ENCODE assay signal across 8 cellular contexts in genomic region chr12:6724409-6724797, GRCh38. TPM values are rescaled to one million over a fixed set of nuclear protein-coding genes. Genes with fewer than 3 reads are reported as not detected.
DNase-seq lines count a peak whose midpoint lies in the region; ATAC-seq and TF ChIP-seq lines count a peak whose summit lies in the region.

No MANE protein-coding gene starts in this region.

- intact Hi-C loops in left ventricle myocardium inferior (cut with micrococcal nuclease): no loop called here

- peak; percentile 20 for ATAC-seq in GM21825 (IDR thresholded peaks at IDR 0.05; ENCODE audit: unreplicated experiment)
- ATAC-seq in activated T-cell treated with anti-CD3 and anti-CD28 coated beads, Interleukin-2, amount 50 U/mL, for 72 hours (replicated peaks in 1 of 2): peak; percentile 22 to 43
- no peak for ATAC-seq in GM18870 (IDR thresholded peaks at IDR 0.05; ENCODE audit: unreplicated experiment)
- ATAC-seq in HG03469 (IDR thresholded peaks at IDR 0.05; ENCODE audit: unreplicated experiment): no peak

- peaks cover 23% of the 10 kb centered on the region for H3K36me3 ChIP-seq in left ventricle myocardium inferior

- no peaks in the 10 kb centered on the region for H3K9me3 ChIP-seq in left ventricle myocardium inferior (replicated peaks)

- H3K36me3 Mint-ChIP-seq in activated T-cell treated with anti-CD3 and anti-CD28 coated beads, Interleukin-2, amount 50 U/mL, for 72 hours (ENCODE audit: insufficient read depth in 2 of 2): peaks cover 1 to 6% of the 10 kb centered on the region in 2 donors

- H3K9me3 Mint-ChIP-seq in activated T-cell treated with anti-CD3 and anti-CD28 coated beads, Interleukin-2, amount 50 U/mL, for 72 hours: no peaks in the 10 kb centered on the region

- DNase-seq in GF-D8 (lab: John Stamatoyannopoulos, UW): peak; percentile 10
- peak; percentile 78 for DNase-seq in MV-4-11 (lab: John Stamatoyannopoulos, UW)
- peak; percentile 35 to 48 for DNase-seq in activated T-cell treated with anti-CD3 and anti-CD28 coated beads, Interleukin-2, amount 50 U/mL, for 72 hours
- DNase-seq in left ventricle myocardium inferior: no peak
- peak; percentile 16 for DNase-seq in renal cortical epithelial cell (ENCODE audit: low read depth)

- no peaks in the 10 kb centered on the region for H3K27me3 Mint-ChIP-seq in activated T-cell treated with anti-CD3 and anti-CD28 coated beads, Interleukin-2, amount 50 U/mL, for 72 hours (ENCODE audit: low read depth)

- no peaks in the 10 kb centered on the region for H3K27me3 ChIP-seq in left ventricle myocardium inferior (ENCODE audit: low read depth)

- peaks cover 23% of the 10 kb centered on the region for H3K4me1 ChIP-seq in left ventricle myocardium inferior

- H3K27ac ChIP-seq in left ventricle myocardium inferior (replicated peaks): peak overlapping the region; percentile 92

- peak overlapping the region; percentile 96 for H3K27ac Mint-ChIP-seq in activated T-cell treated with anti-CD3 and anti-CD28 coated beads, Interleukin-2, amount 50 U/mL, for 72 hours

- TF ChIP-seq CTCF in left ventricle myocardium inferior (IDR thresholded peaks at IDR 0.05; ENCODE audit: borderline replicate concordance): no peak

- H3K4me1 Mint-ChIP-seq in activated T-cell treated with anti-CD3 and anti-CD28 coated beads, Interleukin-2, amount 50 U/mL, for 72 hours (ENCODE audit: low read depth): peaks cover 30% of the 10 kb centered on the region

- H3K4me3 ChIP-seq in left ventricle myocardium inferior: peak overlapping the region; percentile 71

- H3K4me3 Mint-ChIP-seq in activated T-cell treated with anti-CD3 and anti-CD28 coated beads, Interleukin-2, amount 50 U/mL, for 72 hours: peak overlapping the region; percentile 95 to 98

RNA-seq across cellular contexts. Expression of gene COPS7A, which starts 0.6 kb away (rescaled TPM):
- total RNA-seq in activated T-cell treated with anti-CD3 and anti-CD28 coated beads, Interleukin-2, amount 50 U/mL, for 72 hours: 10 to 100 TPM; 30.2 to 39.7 TPM
- total RNA-seq in left ventricle myocardium inferior: 73.2 TPM
- total RNA-seq in renal cortical epithelial cell: 66.0 and 68.3 TPM in 2 replicates

RNA-seq across cellular contexts. Expression of gene PIANP, which starts 23.8 kb away (rescaled TPM):
- under 1 TPM; 0.58 to 0.76 TPM for total RNA-seq in activated T-cell treated with anti-CD3 and anti-CD28 coated beads, Interleukin-2, amount 50 U/mL, for 72 hours
- total RNA-seq in left ventricle myocardium inferior (0.41 TPM), renal cortical epithelial cell (0.15 TPM in 1 of 2 replicates, not detected in the other)

RNA-seq across cellular contexts. Expression of gene MLF2, which starts 28.5 kb away (rescaled TPM):
- 100 to 1,000 TPM; 122 to 134 TPM for total RNA-seq in activated T-cell treated with anti-CD3 and anti-CD28 coated beads, Interleukin-2, amount 50 U/mL, for 72 hours
- total RNA-seq in left ventricle myocardium inferior (153 TPM), renal cortical epithelial cell (168 and 222 TPM in 2 replicates)

RNA-seq across cellular contexts. Expression of gene ZNF384, which starts 35.2 kb away (rescaled TPM):
- 10 to 100 TPM; 78.1 to 82.2 TPM for total RNA-seq in activated T-cell treated with anti-CD3 and anti-CD28 coated beads, Interleukin-2, amount 50 U/mL, for 72 hours
- total RNA-seq in left ventricle myocardium inferior (26.5 TPM), renal cortical epithelial cell (5.6 and 18.4 TPM in 2 replicates)

RNA-seq across cellular contexts. Expression of gene PTMS, which starts 41.8 kb away (rescaled TPM):
- total RNA-seq in activated T-cell treated with anti-CD3 and anti-CD28 coated beads, Interleukin-2, amount 50 U/mL, for 72 hours: 100 to 1,000 TPM; 119 to 154 TPM
- total RNA-seq in left ventricle myocardium inferior (104 TPM), renal cortical epithelial cell (24.0 and 69.1 TPM in 2 replicates)

Comparison
In these comparisons a context has a peak if more than half of its experiments do, and no peak if none do; other contexts are left out.
1. ATAC-seq: peak in GM21825 (single experiment) and activated T-cell treated with anti-CD3 and anti-CD28 coated beads, Interleukin-2, amount 50 U/mL, for 72 hours (2 of 2); none in GM18870 (single experiment) and HG03469 (single experiment).